In genomic region chr17:29667969-29668368, GRCh38 we compare ENCODE assay signal across 1 cellular context.
A peak's percentile ranks its signal among the peaks of the same experiment; 100 is the strongest.
TF ChIP-seq lines count a peak whose summit lies in the region.

No MANE protein-coding gene starts in this region.

TF ChIP-seq in K562, 482 proteins besides CTCF, POLR2A, EP300 and RAD21 (continued from another document):
- TF ChIP-seq KDM5B (IDR thresholded peaks at IDR 0.05; ENCODE audit: insufficient replicate concordance, low read depth, low read length) (no peak), SRF (CRISPR knock-in tag; IDR thresholded peaks at IDR 0.05) (peak in 1 of 2 experiments; percentile 86; a peak in 2 of 4 replicates), ZNF57 (CRISPR knock-in tag; IDR thresholded peaks at IDR 0.05) (no peak), ZNF561 (CRISPR knock-in tag; conservative IDR thresholded peaks at IDR 0.05) (no peak), KAT2B (IDR thresholded peaks at IDR 0.05; ENCODE audit: low read depth, low read length) (no peak), YY1 (IDR thresholded peaks at IDR 0.05; ENCODE audit: borderline replicate concordance in 1 of 3, control insufficient read depth in 1 of 3, extremely low read depth in 1 of 3, insufficient read depth in 3 of 3, insufficient read length in 1 of 3, insufficient replicate concordance in 2 of 3, low read depth in 1 of 3, low read length in 2 of 3) (peak in 1 of 3 experiments; percentile 9), MCM2 (IDR thresholded peaks at IDR 0.05; ENCODE audit: low read depth) (no peak), ZFP1 (CRISPR knock-in tag; IDR thresholded peaks at IDR 0.05) (no peak), MEF2D (tag; conservative IDR thresholded peaks at IDR 0.05; ENCODE audit: low read depth) (peak; percentile 74; the same call in 1 of the 2 replicates), ZBTB11 (CRISPR knock-in tag; IDR thresholded peaks at IDR 0.05) (0 out of 6 replicates have a peak, but pooled peaks of 1 of the 3 experiments have one; percentile 34), ZNF589 (CRISPR knock-in tag; IDR thresholded peaks at IDR 0.05; ENCODE audit: low read depth) (no peak), DPF2 (IDR thresholded peaks at IDR 0.05) (0 out of 2 replicates have a peak, but pooled peaks have one; percentile 11), HMBOX1 (IDR thresholded peaks at IDR 0.05) (0 out of 2 replicates have a peak, but pooled peaks have one; percentile 2), RCOR1 (IDR thresholded peaks at IDR 0.05; ENCODE audit: borderline replicate concordance in 1 of 2, low read depth in 2 of 2, low read length in 2 of 2) (0 out of 4 replicates have a peak, but pooled peaks of 1 of the 2 experiments have one; percentile 10), E2F1 (CRISPR knock-in tag; IDR thresholded peaks at IDR 0.05) (no peak), FOXJ3 (CRISPR knock-in tag; IDR thresholded peaks at IDR 0.05) (no peak), ZFPM2 (CRISPR knock-in tag; IDR thresholded peaks at IDR 0.05) (no peak)
